ENCODE assay signal across 8 cellular contexts in the genomic region with DNA sequence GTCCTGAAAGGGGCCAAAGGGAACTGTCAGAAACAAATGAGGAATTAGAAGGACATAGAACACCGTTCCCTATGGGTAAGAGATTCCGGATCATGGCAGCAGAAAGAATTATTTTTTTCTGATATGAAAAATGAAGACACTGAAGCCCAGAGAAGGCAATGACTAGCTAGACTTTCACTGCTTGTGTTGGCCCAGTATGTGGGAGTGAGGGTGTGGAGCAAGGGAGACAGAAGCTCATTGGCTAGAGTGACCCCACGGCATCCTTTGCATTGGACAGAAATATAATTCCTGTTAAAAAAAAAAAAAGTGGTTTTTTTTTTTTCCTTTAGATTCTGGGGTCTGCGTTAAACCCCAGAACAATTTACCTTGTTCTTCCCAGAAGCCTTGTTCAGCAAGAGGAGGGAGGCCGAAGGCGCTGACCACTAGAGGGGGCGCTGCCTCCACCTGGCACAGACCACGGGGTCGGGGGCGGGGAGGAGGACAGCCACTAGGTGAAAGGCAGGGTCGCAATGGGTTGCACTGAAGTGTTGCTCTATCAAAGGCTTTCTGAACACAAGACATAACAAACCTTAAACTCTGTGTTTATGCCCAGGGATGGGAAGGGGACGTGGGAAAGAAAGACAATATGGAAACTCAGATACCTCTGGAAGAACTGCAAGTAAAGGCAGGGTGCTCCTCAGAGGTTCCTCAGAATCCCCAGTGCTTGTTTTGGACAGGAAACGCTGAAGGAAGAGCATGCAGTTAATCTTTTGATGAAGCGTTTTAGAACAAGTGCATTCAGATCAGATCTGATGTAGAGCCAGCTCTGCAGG.
DNase-seq lines count a peak whose midpoint lies in the region; ATAC-seq and TF ChIP-seq lines count a peak whose summit lies in the region.

No MANE protein-coding gene starts in this region.

- no peaks in the 10 kb centered on the region for H3K36me3 ChIP-seq in ascending aorta
- H3K36me3 ChIP-seq in tibial nerve = no peaks in the 10 kb centered on the region

- H3K9me3 ChIP-seq in ascending aorta = no peaks in the 10 kb centered on the region
- no peaks in the 10 kb centered on the region for H3K9me3 ChIP-seq in tibial nerve

- intact Hi-C loops in ascending aorta (cut with DNase I) = loop anchor here (2.0 kb wide), 1 partner anchor 228 kb away; no protein-coding TSS in a partner anchor
- intact Hi-C loops in left colon (cut with DNase I, micrococcal nuclease) = loop anchor here in 1 of 2 donors (10.0 kb wide), 1 partner anchor 244 kb away; no protein-coding TSS in a partner anchor

- peak; percentile 29 for DNase-seq in NK-92 treated with Interleukin-12 subunit alpha and Interleukin-12 subunit beta, amount 100 ng/mL, for 24 hours (lab: John Stamatoyannopoulos, UW)
- DNase-seq in NK-92 (lab: John Stamatoyannopoulos, UW; ENCODE audit: unreplicated experiment) = no peak
- DNase-seq in NCI-H1417 (lab: John Stamatoyannopoulos, UW) = peak; percentile 62 to 83 (median 77)
- DNase-seq in ascending aorta (ENCODE audit: low spot score in 2 of 2) = no peak
- DNase-seq in left colon = peak; percentile 28 to 64
- DNase-seq in tibial nerve (ENCODE audit: low spot score in 2 of 2) = peak in 1 of 2 donors; percentile 19
- DNase-seq in GDM1 (lab: John Stamatoyannopoulos, UW) = no peak

- H3K27ac ChIP-seq in ascending aorta (no peak overlapping the region), tibial nerve (no peak overlapping the region)

- no peak overlapping the region for H3K4me3 ChIP-seq in ascending aorta
- H3K4me3 ChIP-seq in tibial nerve = no peak overlapping the region

- no peak for TF ChIP-seq POLR2A in tibial nerve (IDR thresholded peaks at IDR 0.05)

- H3K4me1 ChIP-seq in ascending aorta (no peaks in the 10 kb centered on the region), tibial nerve (peaks cover 0 to 7% (median 0%) of the 10 kb centered on the region in 4 donors)

- H3K27me3 ChIP-seq in ascending aorta (no peaks in the 10 kb centered on the region), tibial nerve (no peaks in the 10 kb centered on the region)

- TF ChIP-seq CTCF in ascending aorta (IDR thresholded peaks at IDR 0.05) (peak; percentile 28 to 65 (median 41)), tibial nerve (IDR thresholded peaks at IDR 0.05) (peak; percentile 23 to 52 (median 34))

- ATAC-seq in left colon = peak; percentile 75
- no peak for ATAC-seq in GM21447 (IDR thresholded peaks at IDR 0.05; ENCODE audit: unreplicated experiment)

- whole genome bisulfite sequencing in tibial nerve, 2 donors = 23% methylated on average over 14 of the region's 14 CpGs

- TF ChIP-seq EP300 in tibial nerve (IDR thresholded peaks at IDR 0.05) = no peak

Comparison
In these comparisons a context has a peak if more than half of its experiments do, and no peak if none do; other contexts are left out.
1. DNase-seq: peak in NK-92 treated with Interleukin-12 subunit alpha and Interleukin-12 subunit beta, amount 100 ng/mL, for 24 hours (single experiment), NCI-H1417 (3 of 3) and left colon (2 of 2); none in NK-92 (single experiment), ascending aorta (0 of 2) and GDM1 (single experiment).